ENCODE assay signal across 8 cellular contexts in genomic region chr5:139517683-139518564, GRCh38. TPM values are rescaled to one million over a fixed set of nuclear protein-coding genes. Genes with fewer than 3 reads are reported as not detected.
DNase-seq lines count a peak whose midpoint lies in the region; ATAC-seq and TF ChIP-seq lines count a peak whose summit lies in the region.

No MANE protein-coding gene starts in this region.

- no peaks in the 10 kb centered on the region for H4K20me1 ChIP-seq in osteoblast (ENCODE audit: insufficient read depth, low read length)

- no peaks in the 10 kb centered on the region for H3K36me3 ChIP-seq in ES-I3 (ENCODE audit: insufficient read depth, low read length)
- no peaks in the 10 kb centered on the region for H3K36me3 ChIP-seq in SJCRH30
- H3K36me3 ChIP-seq in osteoblast (ENCODE audit: insufficient read depth, low read length), result no peaks in the 10 kb centered on the region
- no peaks in the 10 kb centered on the region for H3K36me3 ChIP-seq in thoracic aorta

- no peaks in the 10 kb centered on the region for H3K9me3 Mint-ChIP-seq in activated naive CD4-positive, alpha-beta T cell treated with anti-CD3 and anti-CD28 coated beads for 36 hours

- peak; percentile 84 for TF ChIP-seq CTCF in osteoblast (IDR thresholded peaks at IDR 0.05; ENCODE audit: extremely low read depth, low read depth, low read length)
- peak; percentile 97 for TF ChIP-seq CTCF in thoracic aorta (IDR thresholded peaks at IDR 0.05)

- CTCF ChIA-PET in activated naive CD4-positive, alpha-beta T cell treated with anti-CD3 and anti-CD28 coated beads for 36 hours (lab: Charles Lee), result interaction anchor here (0.6 to 12.2 kb wide), 18 partner anchors 13 to 326 kb away, joined by 3 to 326 read pairs (median 4); partner anchors contain the start of genes DNAJC18 and STING1

- H3K36me3 Mint-ChIP-seq in activated naive CD4-positive, alpha-beta T cell treated with anti-CD3 and anti-CD28 coated beads for 36 hours (ENCODE audit: low read depth), result no peaks in the 10 kb centered on the region

- intact Hi-C loops in activated naive CD4-positive, alpha-beta T cell treated with anti-CD3 and anti-CD28 coated beads for 36 hours (cut with micrococcal nuclease), result loop anchor here (1.0 kb wide), 4 partner anchors 43 to 247 kb away; partner anchors contain the start of genes PAIP2 and UBE2D2

- H3K9ac ChIP-seq in ES-I3 (ENCODE audit: low read depth, low read length), result peak overlapping the region; percentile 44

- peak; percentile 45 to 80 for DNase-seq in Kasumi-1 (lab: John Stamatoyannopoulos, UW)
- peak; percentile 88 to 92 for DNase-seq in SJCRH30
- peak; percentile 92 for DNase-seq in activated naive CD4-positive, alpha-beta T cell treated with anti-CD3 and anti-CD28 coated beads for 36 hours
- peak; percentile 92 for DNase-seq in glomerular visceral epithelial cell (ENCODE audit: extremely low spot score)
- peak; percentile 97 for DNase-seq in osteoblast (ENCODE audit: insufficient read length, low spot score, missing footprints)
- DNase-seq in thoracic aorta (ENCODE audit: low spot score), result peak; percentile 38

- ATAC-seq in GM21825 (IDR thresholded peaks at IDR 0.05; ENCODE audit: unreplicated experiment) (peak; percentile 84), thoracic aorta (ENCODE audit: insufficient number of reproducible peaks, low FRiP score, low read depth) (peak; percentile 92)

- H3K27ac ChIP-seq in SJCRH30, result peak overlapping the region; percentile 28; the same call in 1 of the 2 replicates
- H3K27ac ChIP-seq in osteoblast (ENCODE audit: low read depth, low read length), result peak overlapping the region; percentile 73
- H3K27ac ChIP-seq in thoracic aorta, result peak overlapping the region; percentile 50 to 72

- H3K27me3 Mint-ChIP-seq in activated naive CD4-positive, alpha-beta T cell treated with anti-CD3 and anti-CD28 coated beads for 36 hours (ENCODE audit: low read depth), result no peaks in the 10 kb centered on the region

- H3K79me2 ChIP-seq in osteoblast (ENCODE audit: insufficient read depth, low read length), result no peaks in the 10 kb centered on the region

- H3K4me1 ChIP-seq in ES-I3 (ENCODE audit: insufficient read depth, low read length) (peaks cover 7% of the 10 kb centered on the region), SJCRH30 (no peaks in the 10 kb centered on the region), osteoblast (ENCODE audit: insufficient read depth, low read length) (no peaks in the 10 kb centered on the region), thoracic aorta (ENCODE audit: control insufficient read depth in 1 of 2, low read depth in 2 of 2) (peaks cover 0 to 5% of the 10 kb centered on the region in 2 donors)

- peaks cover 26% of the 10 kb centered on the region for H3K4me1 Mint-ChIP-seq in activated naive CD4-positive, alpha-beta T cell treated with anti-CD3 and anti-CD28 coated beads for 36 hours (ENCODE audit: low read depth)

- H3K27ac Mint-ChIP-seq in activated naive CD4-positive, alpha-beta T cell treated with anti-CD3 and anti-CD28 coated beads for 36 hours, result peak overlapping the region; percentile 91

- peak overlapping the region; percentile 92 for H3K4me3 Mint-ChIP-seq in activated naive CD4-positive, alpha-beta T cell treated with anti-CD3 and anti-CD28 coated beads for 36 hours

- H2AFZ ChIP-seq in osteoblast (ENCODE audit: low read length), result peak overlapping the region; percentile 100

- H3K9me3 ChIP-seq in ES-I3 (ENCODE audit: control insufficient read depth, insufficient read depth, low read length), result no peaks in the 10 kb centered on the region
- H3K9me3 ChIP-seq in SJCRH30 (replicated peaks), result no peaks in the 10 kb centered on the region
- no peaks in the 10 kb centered on the region for H3K9me3 ChIP-seq in osteoblast (ENCODE audit: low read depth, low read length)
- H3K9me3 ChIP-seq in thoracic aorta, result no peaks in the 10 kb centered on the region

- H3K4me3 ChIP-seq in SJCRH30, result peak overlapping the region; percentile 55
- peak overlapping the region; percentile 85 for H3K4me3 ChIP-seq in osteoblast (ENCODE audit: insufficient read depth, low read length)
- peak overlapping the region; percentile 76 for H3K4me3 ChIP-seq in thoracic aorta

- peak overlapping the region; percentile 99 for H3K4me2 ChIP-seq in osteoblast (ENCODE audit: insufficient read depth, low read length)

- H3K27me3 ChIP-seq in SJCRH30 (no peaks in the 10 kb centered on the region), osteoblast (ENCODE audit: insufficient read depth, low read length) (no peaks in the 10 kb centered on the region), thoracic aorta (replicated peaks; ENCODE audit: insufficient read depth) (no peaks in the 10 kb centered on the region)

RNA-seq across cellular contexts. Expression of gene STING1, which starts 35.4 kb away (rescaled TPM):
- total RNA-seq in SJCRH30 (2014; rRNA removed; shearing (Covaris generic)), result 13.2 and 15.0 TPM in 2 replicates
- 100 to 1,000 TPM; 136 to 140 TPM for total RNA-seq in activated naive CD4-positive, alpha-beta T cell treated with anti-CD3 and anti-CD28 coated beads for 36 hours
- total RNA-seq in osteoblast (46.3 and 48.3 TPM in 2 replicates), thoracic aorta (100 to 1,000 TPM; 100 to 202 TPM)

RNA-seq across cellular contexts. Expression of gene UBE2D2, which starts 43.2 kb away (rescaled TPM):
- 101 and 106 TPM in 2 replicates for total RNA-seq in SJCRH30 (2014; rRNA removed; shearing (Covaris generic))
- total RNA-seq in activated naive CD4-positive, alpha-beta T cell treated with anti-CD3 and anti-CD28 coated beads for 36 hours, result 100 to 1,000 TPM; 221 to 243 TPM
- total RNA-seq in osteoblast, result 52.8 and 58.6 TPM in 2 replicates
- total RNA-seq in thoracic aorta, result 10 to 100 TPM; 51.9 to 66.7 TPM

RNA-seq across cellular contexts. Expression of gene SMIM33, which starts 47.1 kb away (rescaled TPM):
- not detected in 2 replicates for total RNA-seq in SJCRH30 (2014; rRNA removed; shearing (Covaris generic))
- total RNA-seq in activated naive CD4-positive, alpha-beta T cell treated with anti-CD3 and anti-CD28 coated beads for 36 hours, result under 1 TPM; 0.14 to 0.37 TPM
- total RNA-seq in osteoblast (not detected in 2 replicates), thoracic aorta (not detected)

RNA-seq across cellular contexts. Expression of gene ECSCR, which starts 55.4 kb away (rescaled TPM):
- total RNA-seq in SJCRH30 (2014; rRNA removed; shearing (Covaris generic)), result 0.14 TPM in 1 of 2 replicates, not detected in the other
- total RNA-seq in activated naive CD4-positive, alpha-beta T cell treated with anti-CD3 and anti-CD28 coated beads for 36 hours, result under 1 TPM; 0.74 to 0.81 TPM
- 0.36 TPM in 1 of 2 replicates, not detected in the other for total RNA-seq in osteoblast
- 10 to 100 TPM; 27.1 to 35.6 TPM for total RNA-seq in thoracic aorta

Comparison
In these comparisons a context has a peak if more than half of its experiments do, and no peak if none do; other contexts are left out.
1. Peak in every context shown above with its lines: DNase-seq, ATAC-seq, H3K4me3 ChIP-seq and H3K27ac ChIP-seq.
2. DNase-seq: peak in every context shown above with its lines; median percentile 97 in osteoblast; 92 in activated naive CD4-positive, alpha-beta T cell treated with anti-CD3 and anti-CD28 coated beads for 36 hours; 92 in glomerular visceral epithelial cell; 90 in SJCRH30; 62 in Kasumi-1; 38 in thoracic aorta.